In genomic region chr12:52207895-52208294, GRCh38 we compare ENCODE assay signal across 9 cellular contexts. TPM values are rescaled to one million over a fixed set of nuclear protein-coding genes. Genes with fewer than 3 reads are reported as not detected.
DNase-seq lines count a peak whose midpoint lies in the region; ATAC-seq and TF ChIP-seq lines count a peak whose summit lies in the region.
"Had no signal": no experiment of that assay in that cellular context is flagged by ENCODE, and none has a peak within 500 bp of the region (broad histone marks: within the 10 kb centered on the region; RNA-seq: fewer than 3 reads in every experiment).

No MANE protein-coding gene starts in this region.

- ATAC-seq in gastrocnemius medialis = peak; percentile 81 to 83
- ATAC-seq in HG03108 (IDR thresholded peaks at IDR 0.05; ENCODE audit: unreplicated experiment) = no peak

- peak overlapping the region in 3 of 4 donors; percentile 5 to 21 (median 12) for H3K27ac ChIP-seq in gastrocnemius medialis

- in situ Hi-C loops in GM13976 (cut with MboI; ENCODE audit: low sequenced_read_pairs, unreplicated experiment) = no loop called here
- in situ Hi-C loops in gastrocnemius medialis (cut with MboI; ENCODE audit: low sequenced_read_pairs in 4 of 4) = no loop called here

- DNase-seq in GM13976 (ENCODE audit: low spot score) (peak; percentile 23), NCI-H446 (lab: John Stamatoyannopoulos, UW) (peak; percentile 78 to 94), fibroblast of peridontal ligament (ENCODE audit: extremely low read depth) (peak; percentile 46), gastrocnemius medialis (peak; percentile 68 to 85), superior temporal gyrus (ENCODE audit: extremely low spot score) (no peak)
- DNase-seq in activated CD4-positive, alpha-beta T cell treated with anti-CD3 and anti-CD28 coated beads, Interleukin-2, amount 50 U/mL, for 4 hours = no peak
- DNase-seq in activated T-cell treated with anti-CD3 and anti-CD28 coated beads, Interleukin-2, amount 50 U/mL, for 1 hour = no peak
- DNase-seq: KBM-7 had no signal

- H3K9me3 ChIP-seq in gastrocnemius medialis = no peaks in the 10 kb centered on the region

- no peak for TF ChIP-seq CTCF in GM13976 (IDR thresholded peaks at IDR 0.05; ENCODE audit: borderline replicate concordance, control extremely low read depth, extremely low read depth, insufficient read depth, missing control alignments)
- no peak for TF ChIP-seq CTCF in gastrocnemius medialis (IDR thresholded peaks at IDR 0.05 in 4 of 5, conservative IDR thresholded peaks at IDR 0.05 in 1 of 5)

- peaks cover 12 to 15% of the 10 kb centered on the region in 2 donors for H3K4me1 ChIP-seq in gastrocnemius medialis

- TF ChIP-seq POLR2A in gastrocnemius medialis (IDR thresholded peaks at IDR 0.05) = no peak

- intact Hi-C loops in gastrocnemius medialis (cut with DNase I; ENCODE audit: low total_unique reads) = no loop called here

- peaks cover 0 to 4% (median 0%) of the 10 kb centered on the region in 3 donors for H3K27me3 ChIP-seq in gastrocnemius medialis

- H3K36me3 ChIP-seq in gastrocnemius medialis = no peaks in the 10 kb centered on the region

- H3K4me3 ChIP-seq in gastrocnemius medialis = no peak overlapping the region

RNA-seq across cellular contexts. Expression of gene KRT80, which starts 16.1 kb away (rescaled TPM):
- under 1 TPM in 2 of 4 donors, not detected in 2; 0.13 to 0.26 TPM for total RNA-seq in gastrocnemius medialis

RNA-seq across cellular contexts. Expression of gene KRT7, which starts 25.1 kb away (rescaled TPM):
- total RNA-seq in gastrocnemius medialis = 1 to 10 TPM in 3 of 4 donors, under 1 TPM in 1; 0.39 to 4.4 (median 1.2) TPM

Comparison
In these comparisons a context has a peak if more than half of its experiments do, and no peak if none do; other contexts are left out.
1. DNase-seq: peak in GM13976 (single experiment), NCI-H446 (2 of 2), fibroblast of peridontal ligament (single experiment) and gastrocnemius medialis (2 of 2); none in activated CD4-positive, alpha-beta T cell treated with anti-CD3 and anti-CD28 coated beads, Interleukin-2, amount 50 U/mL, for 4 hours (0 of 2), activated T-cell treated with anti-CD3 and anti-CD28 coated beads, Interleukin-2, amount 50 U/mL, for 1 hour (single experiment) and superior temporal gyrus (single experiment).